1 cellular context compared by ENCODE assay signal in the genomic region with DNA sequence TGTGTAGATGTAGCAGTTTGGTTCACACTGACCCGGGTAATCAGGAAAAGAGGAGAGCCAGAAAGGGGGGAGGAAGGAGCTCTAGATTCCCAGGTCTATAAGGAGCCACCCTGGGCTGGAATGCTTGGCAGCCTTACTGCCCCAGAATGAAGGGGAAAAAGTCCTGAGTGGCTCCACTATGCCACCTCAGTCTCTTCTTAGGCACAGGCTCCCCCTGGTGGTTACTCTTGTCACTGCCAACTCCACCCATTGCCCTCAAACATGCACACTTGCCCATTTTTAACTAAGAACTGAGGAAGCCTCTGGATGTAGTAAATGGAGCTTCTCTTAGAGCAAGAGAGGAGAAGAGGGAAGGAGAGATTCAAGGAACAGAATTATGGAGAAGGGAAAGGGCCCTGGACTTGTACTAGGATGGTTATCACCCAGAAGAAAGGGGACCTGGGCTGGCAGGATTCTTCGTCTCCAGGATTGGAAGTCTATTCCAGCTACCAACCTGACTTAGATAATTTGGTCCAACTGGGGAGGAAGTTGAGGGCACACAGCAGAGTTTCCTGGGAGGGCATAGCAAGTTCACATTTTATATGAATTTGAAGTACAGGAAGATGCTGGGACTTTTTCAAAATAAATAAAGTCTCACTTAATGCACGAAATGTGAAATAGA.
TF ChIP-seq lines count a peak whose summit lies in the region.

No MANE protein-coding gene starts in this region.

TF ChIP-seq in neural cell, 6 proteins besides CTCF, POLR2A, EP300 and RAD21:
- TF ChIP-seq, protein P1, sequence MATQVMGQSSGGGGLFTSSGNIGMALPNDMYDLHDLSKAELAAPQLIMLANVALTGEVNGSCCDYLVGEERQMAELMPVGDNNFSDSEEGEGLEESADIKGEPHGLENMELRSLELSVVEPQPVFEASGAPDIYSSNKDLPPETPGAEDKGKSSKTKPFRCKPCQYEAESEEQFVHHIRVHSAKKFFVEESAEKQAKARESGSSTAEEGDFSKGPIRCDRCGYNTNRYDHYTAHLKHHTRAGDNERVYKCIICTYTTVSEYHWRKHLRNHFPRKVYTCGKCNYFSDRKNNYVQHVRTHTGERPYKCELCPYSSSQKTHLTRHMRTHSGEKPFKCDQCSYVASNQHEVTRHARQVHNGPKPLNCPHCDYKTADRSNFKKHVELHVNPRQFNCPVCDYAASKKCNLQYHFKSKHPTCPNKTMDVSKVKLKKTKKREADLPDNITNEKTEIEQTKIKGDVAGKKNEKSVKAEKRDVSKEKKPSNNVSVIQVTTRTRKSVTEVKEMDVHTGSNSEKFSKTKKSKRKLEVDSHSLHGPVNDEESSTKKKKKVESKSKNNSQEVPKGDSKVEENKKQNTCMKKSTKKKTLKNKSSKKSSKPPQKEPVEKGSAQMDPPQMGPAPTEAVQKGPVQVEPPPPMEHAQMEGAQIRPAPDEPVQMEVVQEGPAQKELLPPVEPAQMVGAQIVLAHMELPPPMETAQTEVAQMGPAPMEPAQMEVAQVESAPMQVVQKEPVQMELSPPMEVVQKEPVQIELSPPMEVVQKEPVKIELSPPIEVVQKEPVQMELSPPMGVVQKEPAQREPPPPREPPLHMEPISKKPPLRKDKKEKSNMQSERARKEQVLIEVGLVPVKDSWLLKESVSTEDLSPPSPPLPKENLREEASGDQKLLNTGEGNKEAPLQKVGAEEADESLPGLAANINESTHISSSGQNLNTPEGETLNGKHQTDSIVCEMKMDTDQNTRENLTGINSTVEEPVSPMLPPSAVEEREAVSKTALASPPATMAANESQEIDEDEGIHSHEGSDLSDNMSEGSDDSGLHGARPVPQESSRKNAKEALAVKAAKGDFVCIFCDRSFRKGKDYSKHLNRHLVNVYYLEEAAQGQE (IDR thresholded peaks at IDR 0.05; ENCODE audit: borderline replicate concordance) = no peak
- TF ChIP-seq SMC3 (conservative IDR thresholded peaks at IDR 0.05; ENCODE audit: poor library complexity) = peak; percentile 80
